In the genomic region with DNA sequence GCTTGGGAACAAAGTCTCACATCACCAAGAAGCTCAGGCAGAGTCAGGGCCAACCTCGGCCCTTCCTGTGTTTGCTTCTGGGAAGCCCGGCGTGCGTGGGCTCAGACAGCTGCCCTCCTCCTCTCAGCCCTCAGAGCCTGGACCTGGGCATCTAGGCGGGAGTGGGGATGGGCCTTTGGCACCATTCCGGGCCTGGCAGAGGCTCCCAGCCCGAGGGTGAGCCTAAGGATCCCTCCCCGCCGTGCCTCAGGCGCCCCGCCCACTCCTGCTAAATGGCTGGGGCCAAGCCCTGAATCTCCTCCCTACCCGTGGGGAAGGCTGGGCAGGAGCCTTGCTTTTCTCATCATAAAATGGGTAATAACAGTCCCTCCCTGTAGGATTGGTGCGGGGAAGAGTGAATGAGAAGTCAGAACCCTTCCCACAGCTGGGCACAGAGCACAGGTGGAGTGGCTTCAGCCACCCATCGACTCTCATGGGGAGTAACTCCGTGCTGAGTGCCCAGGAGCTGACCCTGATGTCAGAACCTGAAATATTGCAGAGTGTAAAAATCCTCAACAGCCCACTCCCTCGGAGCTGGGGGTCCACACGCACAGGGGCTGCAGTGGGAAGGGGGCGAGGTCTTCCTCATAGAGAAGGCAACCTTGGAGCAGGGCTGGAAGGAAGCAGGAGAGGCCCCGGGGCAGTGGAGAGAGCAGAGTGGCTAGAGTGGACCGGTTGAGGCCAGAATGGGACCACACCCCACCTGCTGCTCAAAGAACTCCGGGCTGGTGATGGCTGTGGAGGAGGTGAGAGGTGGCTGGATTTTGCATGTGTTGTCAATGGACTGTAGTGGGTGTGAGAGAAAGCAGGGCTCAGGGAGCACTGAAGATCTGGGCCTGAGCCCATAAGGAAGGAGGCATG, we compare ENCODE assay signal across 1 cellular context.
A peak's percentile ranks its signal among the peaks of the same experiment; 100 is the strongest.
TF ChIP-seq lines count a peak whose summit lies in the region.

No MANE protein-coding gene starts in this region.

TF ChIP-seq in HepG2, 621 proteins besides CTCF, POLR2A, EP300 and RAD21:
- TF ChIP-seq ZNF253 (CRISPR knock-in tag; IDR thresholded peaks at IDR 0.05; ENCODE audit: borderline replicate concordance), result no peak
- TF ChIP-seq HOXA3 (CRISPR knock-in tag; IDR thresholded peaks at IDR 0.05), result no peak
- TF ChIP-seq HNRNPL (IDR thresholded peaks at IDR 0.05; ENCODE audit: low read depth, low read length), result 0 out of 2 replicates have a peak, but pooled peaks have one; percentile 35
- TF ChIP-seq, protein P1, sequence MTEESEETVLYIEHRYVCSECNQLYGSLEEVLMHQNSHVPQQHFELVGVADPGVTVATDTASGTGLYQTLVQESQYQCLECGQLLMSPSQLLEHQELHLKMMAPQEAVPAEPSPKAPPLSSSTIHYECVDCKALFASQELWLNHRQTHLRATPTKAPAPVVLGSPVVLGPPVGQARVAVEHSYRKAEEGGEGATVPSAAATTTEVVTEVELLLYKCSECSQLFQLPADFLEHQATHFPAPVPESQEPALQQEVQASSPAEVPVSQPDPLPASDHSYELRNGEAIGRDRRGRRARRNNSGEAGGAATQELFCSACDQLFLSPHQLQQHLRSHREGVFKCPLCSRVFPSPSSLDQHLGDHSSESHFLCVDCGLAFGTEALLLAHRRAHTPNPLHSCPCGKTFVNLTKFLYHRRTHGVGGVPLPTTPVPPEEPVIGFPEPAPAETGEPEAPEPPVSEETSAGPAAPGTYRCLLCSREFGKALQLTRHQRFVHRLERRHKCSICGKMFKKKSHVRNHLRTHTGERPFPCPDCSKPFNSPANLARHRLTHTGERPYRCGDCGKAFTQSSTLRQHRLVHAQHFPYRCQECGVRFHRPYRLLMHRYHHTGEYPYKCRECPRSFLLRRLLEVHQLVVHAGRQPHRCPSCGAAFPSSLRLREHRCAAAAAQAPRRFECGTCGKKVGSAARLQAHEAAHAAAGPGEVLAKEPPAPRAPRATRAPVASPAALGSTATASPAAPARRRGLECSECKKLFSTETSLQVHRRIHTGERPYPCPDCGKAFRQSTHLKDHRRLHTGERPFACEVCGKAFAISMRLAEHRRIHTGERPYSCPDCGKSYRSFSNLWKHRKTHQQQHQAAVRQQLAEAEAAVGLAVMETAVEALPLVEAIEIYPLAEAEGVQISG (CRISPR knock-in tag; IDR thresholded peaks at IDR 0.05), result peak; percentile 56
- TF ChIP-seq, protein P2, sequence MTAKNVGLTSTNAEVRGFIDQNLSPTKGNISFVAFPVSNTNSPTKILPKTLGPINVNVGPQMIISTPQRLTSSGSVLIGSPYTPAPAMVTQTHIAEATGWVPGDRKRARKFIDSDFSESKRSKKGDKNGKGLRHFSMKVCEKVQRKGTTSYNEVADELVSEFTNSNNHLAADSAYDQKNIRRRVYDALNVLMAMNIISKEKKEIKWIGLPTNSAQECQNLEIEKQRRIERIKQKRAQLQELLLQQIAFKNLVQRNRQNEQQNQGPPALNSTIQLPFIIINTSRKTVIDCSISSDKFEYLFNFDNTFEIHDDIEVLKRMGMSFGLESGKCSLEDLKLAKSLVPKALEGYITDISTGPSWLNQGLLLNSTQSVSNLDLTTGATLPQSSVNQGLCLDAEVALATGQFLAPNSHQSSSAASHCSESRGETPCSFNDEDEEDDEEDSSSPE (CRISPR knock-in tag; IDR thresholded peaks at IDR 0.05), result no peak
TF ChIP-seq in HepG2: peak in this region for 2.
